In the genomic region with DNA sequence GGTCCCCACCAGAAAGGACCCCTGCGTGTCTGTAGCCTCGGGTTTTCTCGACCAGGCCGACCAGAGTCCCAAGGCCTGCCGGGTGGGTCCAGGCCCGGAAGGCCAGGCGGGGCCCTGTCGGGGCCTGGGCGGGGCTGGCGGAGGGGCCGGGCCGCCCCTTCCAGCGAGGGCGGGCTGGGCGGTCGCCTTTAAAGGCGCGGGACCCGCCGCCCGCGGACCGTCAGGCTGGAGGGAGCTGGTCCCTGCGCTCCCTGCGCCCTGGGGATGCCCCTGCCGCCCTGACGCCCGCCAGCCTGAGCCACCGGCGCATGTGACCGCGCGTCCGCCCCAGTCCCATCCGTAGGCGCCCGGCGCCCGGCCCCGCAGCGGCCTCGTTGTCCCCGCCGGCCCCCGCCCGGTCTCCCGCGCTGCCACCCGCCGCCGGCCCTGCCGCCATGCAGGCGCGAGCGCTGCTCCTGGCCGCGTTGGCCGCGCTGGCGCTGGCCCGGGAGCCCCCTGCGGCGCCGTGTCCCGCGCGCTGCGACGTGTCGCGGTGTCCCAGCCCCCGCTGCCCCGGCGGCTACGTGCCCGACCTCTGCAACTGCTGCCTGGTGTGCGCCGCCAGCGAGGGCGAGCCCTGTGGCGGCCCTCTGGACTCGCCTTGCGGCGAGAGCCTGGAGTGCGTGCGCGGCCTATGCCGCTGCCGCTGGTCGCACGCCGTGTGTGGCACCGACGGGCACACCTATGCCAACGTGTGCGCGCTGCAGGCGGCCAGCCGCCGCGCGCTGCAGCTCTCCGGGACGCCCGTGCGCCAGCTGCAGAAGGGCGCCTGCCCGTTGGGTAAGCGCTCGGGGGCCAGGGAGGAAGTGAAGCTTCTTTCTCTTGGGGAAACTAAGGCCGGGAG, we compare ENCODE assay signal across 9 cellular contexts. TPM values are rescaled to one million over a fixed set of nuclear protein-coding genes. Genes with fewer than 3 reads are reported as not detected.
DNase-seq lines count a peak whose midpoint lies in the region; ATAC-seq, FAIRE-seq and TF ChIP-seq lines count a peak whose summit lies in the region.
"Had no signal": no experiment of that assay in that cellular context is flagged by ENCODE, and none has a peak within 500 bp of the region (broad histone marks: within the 10 kb centered on the region; RNA-seq: fewer than 3 reads in every experiment).

TSS of gene HTRA3 (plus strand) at position 220 of the 883 bp plus-strand sequence. CDS start at position 435, 215 bp downstream.

- 33% methylated on average over 10 of the region's 111 CpGs for WGBS in HepG2 (ENCODE audit: low lambda C conversion rate)
- WGBS in thymus = 3% methylated on average over 111 of the region's 111 CpGs

- no peak within 1 kb of the TSS for H2AFZ ChIP-seq in HepG2 (ENCODE audit: low read length)

- in situ Hi-C loops in HepG2 (cut with HindIII; ENCODE audit: extremely low pct_ligation_motif_present, low pct_unique_long_range_greater_than_20kb) = loop anchor here (5.0 kb wide), 1 partner anchor 133 kb away; no protein-coding TSS in a partner anchor

- CTCF ChIA-PET in HepG2 (lab: Yijun Ruan, JAX; ENCODE audit: low intra/inter-chr PET ratio, low total read pairs) = no interaction called here

- H3K4me3 ChIP-seq in HepG2 (replicated peaks in 1 of 3; ENCODE audit: insufficient read depth in 1 of 3, low read depth in 2 of 3, low read length in 3 of 3) (peak within 1 kb of the TSS in 2 of 3 experiments; percentile 29 to 52; a peak in 3 of 6 replicates), thymus (ENCODE audit: low read length) (peak within 1 kb of the TSS; percentile 21)

- DNase-seq in HuH-7 (ENCODE audit: low spot score) (peak; percentile 76), chondrocyte (ENCODE audit: low spot score) (no peak), HepG2 (ENCODE audit: low spot score) (no peak), LoVo (ENCODE audit: low spot score) (no peak), pons (ENCODE audit: low spot score) (no peak), foreskin melanocyte (no peak)
- DNase-seq in activated CD4-positive, alpha-beta T cell treated with anti-CD3 and anti-CD28 coated beads, Interleukin-2, amount 50 U/mL, for 48 hours = no peak
- DNase-seq: T-cell had no signal

- H3K79me2 ChIP-seq in HepG2 (ENCODE audit: insufficient read depth, low read length) = no peaks in the 10 kb centered on the region

- H3K9me3 ChIP-seq in HepG2 (ENCODE audit: low read length) = no peaks in the 10 kb centered on the region
- peaks cover 2% of the 10 kb centered on the region for H3K9me3 ChIP-seq in thymus (ENCODE audit: control insufficient read depth)

- no peak for FAIRE-seq in HepG2 (lab: Jason Lieb, UNC)

- peaks cover 17% of the 10 kb centered on the region for H3K27me3 Mint-ChIP-seq in chondrocyte (ENCODE audit: low read depth)

- no peak for TF ChIP-seq EP300 in HepG2 (IDR thresholded peaks at IDR 0.05; ENCODE audit: low read depth in 2 of 2, low read length in 2 of 2)
- no peak for TF ChIP-seq EP300 in HepG2 (CRISPR knock-in tag; IDR thresholded peaks at IDR 0.05; ENCODE audit: borderline replicate concordance)

- H3K27me3 ChIP-seq in HepG2 (ENCODE audit: control insufficient read depth in 1 of 2, insufficient read depth in 2 of 2, low read length in 2 of 2) = peaks cover 12 to 58% of the 10 kb centered on the region in 2 experiments
- H3K27me3 ChIP-seq in thymus (ENCODE audit: control insufficient read depth, insufficient read depth) = peaks cover 44% of the 10 kb centered on the region

- no TSS peak for BruUV-seq in HepG2 (replicated peaks; lab: Mats Ljungman, UMichigan)

- intact Hi-C loops in HepG2 (cut with micrococcal nuclease; ENCODE audit: unreplicated experiment) = no loop called here

- TF ChIP-seq CTCF in chondrocyte (IDR thresholded peaks at IDR 0.05) = no peak
- no peak for TF ChIP-seq CTCF in HepG2 (CRISPR knock-in tag; IDR thresholded peaks at IDR 0.05)

- no peak for TF ChIP-seq RAD21 in HepG2 (CRISPR knock-in tag; IDR thresholded peaks at IDR 0.05)

- H3K4me2 ChIP-seq in HepG2 (ENCODE audit: low read depth, low read length) = peak within 1 kb of the TSS; percentile 63

- H3K9ac ChIP-seq in HepG2 (ENCODE audit: insufficient read depth, low read depth, low read length) = no peak within 1 kb of the TSS

- peak within 1 kb of the TSS; percentile 51 for H3K4me3 Mint-ChIP-seq in chondrocyte (ENCODE audit: unreplicated experiment)
- H3K4me3 Mint-ChIP-seq: T-cell had no signal

- no peaks in the 10 kb centered on the region for H4K20me1 ChIP-seq in HepG2 (ENCODE audit: insufficient read depth, low read length)

- H3K27ac ChIP-seq in HepG2 (ENCODE audit: extremely low read length, insufficient read depth, low read length) (no peak within 1 kb of the TSS), thymus (ENCODE audit: low read depth) (no peak within 1 kb of the TSS)

- H3K4me1 ChIP-seq in HepG2 (ENCODE audit: insufficient read depth, low read length) (peaks cover 14% of the 10 kb centered on the region), thymus (ENCODE audit: control insufficient read depth, insufficient read depth, low read length) (peaks cover 3% of the 10 kb centered on the region)

- H3K36me3 Mint-ChIP-seq in chondrocyte (ENCODE audit: low read depth) = no peaks in the 10 kb centered on the region
- H3K36me3 Mint-ChIP-seq: T-cell had no signal

- H3K27ac Mint-ChIP-seq in chondrocyte (ENCODE audit: unreplicated experiment) = no peak within 1 kb of the TSS
- H3K27ac Mint-ChIP-seq: T-cell had no signal

- peaks cover 5% of the 10 kb centered on the region for H3K4me1 Mint-ChIP-seq in chondrocyte (ENCODE audit: low read depth)

- no peaks in the 10 kb centered on the region for H3K9me3 Mint-ChIP-seq in chondrocyte (ENCODE audit: low read depth)
- H3K9me3 Mint-ChIP-seq: T-cell had no signal

- no peak for TF ChIP-seq POLR2A in HepG2 (IDR thresholded peaks at IDR 0.05; ENCODE audit: insufficient read depth in 1 of 2, low read depth in 2 of 2, low read length in 2 of 2)

- POLR2A ChIA-PET in HepG2 (lab: Yijun Ruan, JAX) = no interaction called here

- H3K36me3 ChIP-seq in HepG2 (replicated peaks in 1 of 2; ENCODE audit: control insufficient read depth in 1 of 2, insufficient read depth in 2 of 2, low read length in 2 of 2) (no peaks in the 10 kb centered on the region), thymus (ENCODE audit: control insufficient read depth, insufficient read depth) (no peaks in the 10 kb centered on the region)

- peak; percentile 49 for ATAC-seq in HepG2
- ATAC-seq: T-cell had no signal

TF ChIP-seq in HepG2, 621 proteins besides CTCF, POLR2A, EP300 and RAD21 (continues in another document):
- peak; percentile 49 for TF ChIP-seq HNRNPLL (IDR thresholded peaks at IDR 0.05; ENCODE audit: low read depth, low read length, poor library complexity, severe bottlenecking)
- TF ChIP-seq ZFY (CRISPR knock-in tag; IDR thresholded peaks at IDR 0.05) = 0 out of 2 replicates have a peak, but pooled peaks have one; percentile 35
- TF ChIP-seq ZFP91 (CRISPR knock-in tag; IDR thresholded peaks at IDR 0.05; ENCODE audit: borderline replicate concordance) = peak; percentile 36; the same call in 1 of the 2 replicates
- no peak for TF ChIP-seq ZNF747 (CRISPR knock-in tag; IDR thresholded peaks at IDR 0.05; ENCODE audit: borderline replicate concordance)

RNA-seq across cellular contexts. Expression of gene HTRA3, which starts in this region (rescaled TPM):
- 0.68 to 4.8 TPM (median 3.5 TPM) in 3 replicates for total RNA-seq in chondrocyte
- not detected in 2 replicates for total RNA-seq in HepG2 (2016; rRNA removed; fragmentation: Illumina TruSeq; extraction: Trizol)
- total RNA-seq in HepG2 (2016; cell fraction: cytosol; rRNA removed; fragmentation: Illumina TruSeq; extraction: Trizol; ENCODE audit: low read depth) = not detected in 2 replicates
- total RNA-seq in HepG2 (2016; cell fraction: insoluble cytoplasmic fraction; rRNA removed; fragmentation: Illumina TruSeq; extraction: Trizol) = 0.04 TPM in 1 of 2 replicates, not detected in the other
- not detected in 2 replicates for total RNA-seq in HepG2 (2016; cell fraction: membrane; rRNA removed; fragmentation: Illumina TruSeq; extraction: Trizol)
- not detected in 2 replicates for total RNA-seq in HepG2 (2016; cell fraction: nucleus; rRNA removed; fragmentation: Illumina TruSeq; extraction: Trizol)
- polyA plus RNA-seq in HepG2 (2011; rRNA removed) = 0.16 and 0.17 TPM in 2 replicates
- polyA plus RNA-seq in HepG2 (2011; cell fraction: cytosol; rRNA removed) = 0.12 and 0.31 TPM in 2 replicates
- 0.12 and 0.19 TPM in 2 replicates for polyA plus RNA-seq in HepG2 (2011; cell fraction: nucleus; rRNA removed)
- polyA plus RNA-seq in HepG2 (2012) = not detected in 2 replicates
- 0.07 TPM in 1 of 2 replicates, not detected in the other for polyA plus RNA-seq in HepG2 (2016; cell fraction: cytosol; fragmentation: Illumina TruSeq; extraction: Trizol; ENCODE audit: low read depth)
- not detected in 2 replicates for polyA plus RNA-seq in HepG2 (2016; cell fraction: insoluble cytoplasmic fraction; fragmentation: Illumina TruSeq; extraction: Trizol; ENCODE audit: low read depth)
- not detected in 2 replicates for polyA plus RNA-seq in HepG2 (2016; cell fraction: membrane; fragmentation: Illumina TruSeq; extraction: Trizol; ENCODE audit: low read depth)
- polyA plus RNA-seq in HepG2 (2016; cell fraction: nucleus; fragmentation: Illumina TruSeq; extraction: Trizol; ENCODE audit: insufficient read depth, low read depth) = not detected in 2 replicates
- 0.18 and 0.47 TPM in 2 replicates for polyA minus RNA-seq in HepG2 (2011; rRNA and poly(A)+ RNA removed; ENCODE audit: low replicate concordance)
- polyA minus RNA-seq in HepG2 (2011; cell fraction: cytosol; rRNA and poly(A)+ RNA removed) = not detected in 2 replicates
- not detected in 2 replicates for polyA minus RNA-seq in HepG2 (2011; cell fraction: nucleus; rRNA and poly(A)+ RNA removed)
- polyA plus RNA-seq in thymus = 2.1 TPM

Comparison
In these comparisons a context has a peak if more than half of its experiments do, and no peak if none do; other contexts are left out.
1. Peak in ATAC-seq, H3K4me3 ChIP-seq and H3K4me2 ChIP-seq in HepG2; RNA of the gene not detected or under 1 TPM.